Comparison of ENCODE assay signal across 9 cellular contexts in genomic region chr11:61429346-61429690, GRCh38. TPM values are rescaled to one million over a fixed set of nuclear protein-coding genes. Genes with fewer than 3 reads are reported as not detected.
DNase-seq lines count a peak whose midpoint lies in the region; FAIRE-seq and TF ChIP-seq lines count a peak whose summit lies in the region.
"Had no signal": no experiment of that assay in that cellular context is flagged by ENCODE, and none has a peak within 500 bp of the region (broad histone marks: within the 10 kb centered on the region; RNA-seq: fewer than 3 reads in every experiment).

No MANE protein-coding gene starts in this region.

- CTCF ChIA-PET in HEK293T (lab: Yijun Ruan, JAX): interaction anchor here (1.5 kb wide), 1 partner anchor 93 kb away, joined by 4 read pairs; no protein-coding TSS in a partner anchor

- POLR2A ChIA-PET in HEK293T (lab: Yijun Ruan, JAX): interaction anchor here (0.7 to 3.0 kb wide), 20 partner anchors 8 to 1412 kb away, joined by 3 to 20 read pairs (median 4); partner anchors contain the start of genes CYB561A3, DDB1, TKFC and TMEM138

- peak overlapping the region; percentile 88 for H3K4me2 ChIP-seq in keratinocyte (ENCODE audit: control insufficient read depth, extremely low read depth, insufficient read depth, low read depth, low read length)

- peak overlapping the region; percentile 83 for H3K27ac ChIP-seq in keratinocyte (ENCODE audit: control insufficient read depth, insufficient read depth, low read length)

- H3K4me1 ChIP-seq in keratinocyte (ENCODE audit: control insufficient read depth, extremely low read depth, insufficient read depth, low read length): peaks cover 14% of the 10 kb centered on the region

- FAIRE-seq in bronchial epithelial cell (lab: Jason Lieb, UNC) (no peak), keratinocyte (lab: Jason Lieb, UNC) (no peak)
- FAIRE-seq: A204.1 had no signal

- H3K9me1 ChIP-seq in keratinocyte (ENCODE audit: control insufficient read depth, extremely low read depth, insufficient read depth, low read length): no peaks in the 10 kb centered on the region

- peak overlapping the region; percentile 58 for H2AFZ ChIP-seq in keratinocyte (ENCODE audit: control insufficient read depth, low read length)

- peaks cover 80% of the 10 kb centered on the region for H3K79me2 ChIP-seq in keratinocyte (ENCODE audit: control insufficient read depth, insufficient read depth, low read length)

- H4K20me1 ChIP-seq in keratinocyte (ENCODE audit: control insufficient read depth, extremely low read depth, insufficient read depth, low read length): peaks cover 4% of the 10 kb centered on the region

- peak; percentile 83 for DNase-seq in DMS 273 (lab: John Stamatoyannopoulos, UW; ENCODE audit: unreplicated experiment)
- DNase-seq in DMS 273 treated with DMSO at 0.1 percent for 48 hours (lab: John Stamatoyannopoulos, UW): no peak
- DNase-seq in HEK293T (ENCODE audit: extremely low spot score): peak; percentile 75
- peak; percentile 22 for DNase-seq in MV-4-11 (lab: John Stamatoyannopoulos, UW)
- peak; percentile 86 for DNase-seq in UCSD-AML1 (lab: John Stamatoyannopoulos, UW; ENCODE audit: unreplicated experiment)
- peak; percentile 17 for DNase-seq in bronchial epithelial cell (ENCODE audit: low read depth)
- no peak for DNase-seq in keratinocyte (ENCODE audit: low read depth, low spot score)
- DNase-seq in stimulated activated CD4-positive, alpha-beta T cell treated with anti-CD3 and anti-CD28 coated beads, Interleukin-2, amount 100 ng/mL, for 48 hours: peak; percentile 59 to 60

- H3K9ac ChIP-seq in keratinocyte (ENCODE audit: control insufficient read depth, extremely low read depth, insufficient read depth, low read length): peak overlapping the region; percentile 97

- H3K4me3 ChIP-seq in bronchial epithelial cell (ENCODE audit: low read depth, low read length): peak overlapping the region; percentile 97
- peak overlapping the region; percentile 74 to 85 (median 81) for H3K4me3 ChIP-seq in keratinocyte (ENCODE audit: control insufficient read depth in 2 of 3, extremely low read depth in 1 of 3, insufficient read depth in 2 of 3, low read depth in 1 of 3, low read length in 3 of 3)

- no peaks in the 10 kb centered on the region for H3K27me3 ChIP-seq in bronchial epithelial cell (ENCODE audit: control insufficient read depth, insufficient read depth, low read length)
- H3K27me3 ChIP-seq in keratinocyte (ENCODE audit: control insufficient read depth, extremely low read depth, insufficient read depth, low read length): no peaks in the 10 kb centered on the region

- dilution Hi-C loops in keratinocyte (cut with MboI; ENCODE audit: extremely low pct_ligation_motif_present, low sequenced_read_pairs): no loop called here

- H3K36me3 ChIP-seq in bronchial epithelial cell (ENCODE audit: control insufficient read depth, insufficient read depth, low read length) (peaks cover 14% of the 10 kb centered on the region), keratinocyte (ENCODE audit: control insufficient read depth in 2 of 2, extremely low read depth in 1 of 2, insufficient read depth in 2 of 2, low read length in 2 of 2) (peaks cover 11 to 17% of the 10 kb centered on the region in 2 experiments)

- no peaks in the 10 kb centered on the region for H3K9me3 ChIP-seq in keratinocyte (ENCODE audit: control insufficient read depth, low read depth, low read length)

- TF ChIP-seq CTCF in bronchial epithelial cell (IDR thresholded peaks at IDR 0.05; ENCODE audit: insufficient read depth, low read length, severe bottlenecking): no peak
- peak in 1 of 3 experiments; percentile 48 for TF ChIP-seq CTCF in keratinocyte (optimal IDR thresholded peaks at IDR 0.05 in 1 of 3, IDR thresholded peaks at IDR 0.05 in 1 of 3, conservative IDR thresholded peaks at IDR 0.05 in 1 of 3; ENCODE audit: extremely low read depth in 1 of 3, insufficient read depth in 2 of 3, low read length in 3 of 3)

TF ChIP-seq in HEK293T, 16 proteins besides CTCF, POLR2A, EP300 and RAD21:
- no peak for TF ChIP-seq HDGF (IDR thresholded peaks at IDR 0.05; ENCODE audit: borderline replicate concordance)
- TF ChIP-seq NFRKB (IDR thresholded peaks at IDR 0.05): no peak
- TF ChIP-seq L3MBTL2 (conservative IDR thresholded peaks at IDR 0.05): no peak
- TF ChIP-seq PKNOX1 (IDR thresholded peaks at IDR 0.05): peak; percentile 1; the same call in 1 of the 2 replicates
- no peak for TF ChIP-seq ARNT (IDR thresholded peaks at IDR 0.05)

RNA-seq across cellular contexts. Expression of gene CPSF7, which starts 0.5 kb away (rescaled TPM):
- 10.8 and 11.9 TPM in 2 replicates for total RNA-seq in bronchial epithelial cell
- polyA plus RNA-seq in keratinocyte: 24.6 to 60.6 TPM (median 34.5 TPM) in 3 replicates
- 12.1 TPM for polyA plus RNA-seq in keratinocyte (2011; ENCODE audit: low read depth)
- 31.2 and 42.2 TPM in 2 replicates for polyA plus RNA-seq in keratinocyte (2011; cell fraction: cytosol; rRNA removed)
- 73.4 and 79.4 TPM in 2 replicates for polyA plus RNA-seq in keratinocyte (2011; cell fraction: nucleus; rRNA removed)
- polyA plus RNA-seq in keratinocyte (2012; ENCODE audit: low replicate concordance): 32.6 and 43.6 TPM in 2 replicates
- 36.2 to 126 TPM (median 46.5 TPM) in 3 replicates for polyA minus RNA-seq in keratinocyte
- 12.3 TPM for polyA minus RNA-seq in keratinocyte (2011; cell fraction: cytosol; rRNA and poly(A)+ RNA removed)
- 21.9 and 34.4 TPM in 2 replicates for polyA minus RNA-seq in keratinocyte (2011; cell fraction: nucleus; rRNA and poly(A)+ RNA removed)

RNA-seq across cellular contexts. Expression of gene SDHAF2, which starts 0.6 kb away (rescaled TPM):
- 35.3 and 51.3 TPM in 2 replicates for total RNA-seq in bronchial epithelial cell
- 55.1 to 71.3 TPM (median 56.4 TPM) in 3 replicates for polyA plus RNA-seq in keratinocyte
- polyA plus RNA-seq in keratinocyte (2011; ENCODE audit: low read depth): 10.8 TPM
- polyA plus RNA-seq in keratinocyte (2011; cell fraction: cytosol; rRNA removed): 64.1 and 68.9 TPM in 2 replicates
- polyA plus RNA-seq in keratinocyte (2011; cell fraction: nucleus; rRNA removed): 58.6 and 59.9 TPM in 2 replicates
- polyA plus RNA-seq in keratinocyte (2012; ENCODE audit: low replicate concordance): 33.8 and 36.2 TPM in 2 replicates
- polyA minus RNA-seq in keratinocyte: 34.3 to 61.4 TPM (median 39.9 TPM) in 3 replicates
- polyA minus RNA-seq in keratinocyte (2011; cell fraction: cytosol; rRNA and poly(A)+ RNA removed): 39.5 TPM
- polyA minus RNA-seq in keratinocyte (2011; cell fraction: nucleus; rRNA and poly(A)+ RNA removed): 12.8 and 39.9 TPM in 2 replicates

RNA-seq across cellular contexts. Expression of gene TMEM216, which starts 36.9 kb away (rescaled TPM):
- 6.1 and 9.2 TPM in 2 replicates for total RNA-seq in bronchial epithelial cell
- 14.4 to 22.4 TPM (median 17.2 TPM) in 3 replicates for polyA plus RNA-seq in keratinocyte
- polyA plus RNA-seq in keratinocyte (2011; ENCODE audit: low read depth): 1.2 TPM
- polyA plus RNA-seq in keratinocyte (2011; cell fraction: cytosol; rRNA removed): 18.8 and 22.5 TPM in 2 replicates
- 10.4 and 12.3 TPM in 2 replicates for polyA plus RNA-seq in keratinocyte (2011; cell fraction: nucleus; rRNA removed)
- 6.5 and 11.1 TPM in 2 replicates for polyA plus RNA-seq in keratinocyte (2012; ENCODE audit: low replicate concordance)
- polyA minus RNA-seq in keratinocyte: 10.0 to 15.7 TPM (median 14.8 TPM) in 3 replicates
- 9.8 TPM for polyA minus RNA-seq in keratinocyte (2011; cell fraction: cytosol; rRNA and poly(A)+ RNA removed)
- polyA minus RNA-seq in keratinocyte (2011; cell fraction: nucleus; rRNA and poly(A)+ RNA removed): 1.7 and 5.0 TPM in 2 replicates

Comparison
In these comparisons a context has a peak if more than half of its experiments do, and no peak if none do; other contexts are left out.
1. DNase-seq: peak in DMS 273 (single experiment), HEK293T (single experiment), MV-4-11 (single experiment), UCSD-AML1 (single experiment), bronchial epithelial cell (single experiment) and stimulated activated CD4-positive, alpha-beta T cell treated with anti-CD3 and anti-CD28 coated beads, Interleukin-2, amount 100 ng/mL, for 48 hours (2 of 2); none in DMS 273 treated with DMSO at 0.1 percent for 48 hours (single experiment) and keratinocyte (single experiment).